9 cellular contexts compared by ENCODE assay signal in genomic region chrX:106484233-106484632, GRCh38.
DNase-seq lines count a peak whose midpoint lies in the region; ATAC-seq, FAIRE-seq and TF ChIP-seq lines count a peak whose summit lies in the region.
"Had no signal": no experiment of that assay in that cellular context is flagged by ENCODE, and none has a peak within 500 bp of the region (broad histone marks: within the 10 kb centered on the region; RNA-seq: fewer than 3 reads in every experiment).

No MANE protein-coding gene starts in this region.

- CTCF ChIA-PET in activated CD4-positive, alpha-beta memory T cell treated with anti-CD3 and anti-CD28 coated beads for 36 hours (lab: Charles Lee) = no interaction called here

- ATAC-seq in HG02970 (IDR thresholded peaks at IDR 0.05; ENCODE audit: low FRiP score, unreplicated experiment) = peak; percentile 97

- peak overlapping the region; percentile 23 for H3K4me3 Mint-ChIP-seq in activated CD4-positive, alpha-beta memory T cell treated with anti-CD3 and anti-CD28 coated beads for 36 hours

- POLR2A ChIA-PET in activated CD4-positive, alpha-beta memory T cell treated with anti-CD3 and anti-CD28 coated beads for 36 hours (lab: Charles Lee) = interaction anchor here (1.0 kb wide), 1 partner anchor 128 kb away, joined by 3 read pairs; the partner anchor contains the start of gene RADX

- no peak for FAIRE-seq in D721Med (lab: Jason Lieb, UNC)

- no peaks in the 10 kb centered on the region for H3K9me3 Mint-ChIP-seq in activated CD4-positive, alpha-beta memory T cell treated with anti-CD3 and anti-CD28 coated beads for 36 hours

- peak; percentile 11 for DNase-seq in stimulated activated CD4-positive, alpha-beta T cell treated with anti-CD3 and anti-CD28 coated beads, Interleukin-4, amount 100 ng/mL, for 24 hours
- DNase-seq in stimulated activated CD4-positive, alpha-beta T cell treated with anti-CD3 and anti-CD28 coated beads, Interleukin-4, amount 100 ng/mL, for 1 hour = no peak
- peak; percentile 25 for DNase-seq in activated CD4-positive, alpha-beta memory T cell treated with anti-CD3 and anti-CD28 coated beads for 36 hours
- DNase-seq in HuH-7.5 (ENCODE audit: low spot score) = no peak
- DNase-seq in NCI-H1417 treated with DMSO at 0.1 percent for 48 hours (lab: John Stamatoyannopoulos, UW) = no peak
- DNase-seq in D721Med (ENCODE audit: insufficient read length, low spot score) = no peak
- no peak for DNase-seq in COLO829 (ENCODE audit: low spot score)
- DNase-seq: NCI-H748 treated with DMSO at 0.1 percent for 48 hours had no signal

- H3K27ac Mint-ChIP-seq in activated CD4-positive, alpha-beta memory T cell treated with anti-CD3 and anti-CD28 coated beads for 36 hours = peak overlapping the region; percentile 60

- intact Hi-C loops in activated CD4-positive, alpha-beta memory T cell treated with anti-CD3 and anti-CD28 coated beads for 36 hours (cut with micrococcal nuclease) = loop anchor here (1.0 to 10.0 kb wide), 6 partner anchors 31 to 1231 kb away; partner anchors contain the start of genes PRPS1, RADX and RNF128

- H3K36me3 Mint-ChIP-seq in activated CD4-positive, alpha-beta memory T cell treated with anti-CD3 and anti-CD28 coated beads for 36 hours = no peaks in the 10 kb centered on the region

- peaks cover 27% of the 10 kb centered on the region for H3K4me1 Mint-ChIP-seq in activated CD4-positive, alpha-beta memory T cell treated with anti-CD3 and anti-CD28 coated beads for 36 hours (ENCODE audit: low read depth)

- no peaks in the 10 kb centered on the region for H3K27me3 Mint-ChIP-seq in activated CD4-positive, alpha-beta memory T cell treated with anti-CD3 and anti-CD28 coated beads for 36 hours

- TF ChIP-seq CTCF in D721Med (IDR thresholded peaks at IDR 0.05; ENCODE audit: insufficient read depth, missing control alignments) = no peak

Comparison
In these comparisons a context has a peak if more than half of its experiments do, and no peak if none do; other contexts are left out.
1. DNase-seq: peak in stimulated activated CD4-positive, alpha-beta T cell treated with anti-CD3 and anti-CD28 coated beads, Interleukin-4, amount 100 ng/mL, for 24 hours (single experiment) and activated CD4-positive, alpha-beta memory T cell treated with anti-CD3 and anti-CD28 coated beads for 36 hours (single experiment); none in stimulated activated CD4-positive, alpha-beta T cell treated with anti-CD3 and anti-CD28 coated beads, Interleukin-4, amount 100 ng/mL, for 1 hour (single experiment), HuH-7.5 (single experiment), NCI-H1417 treated with DMSO at 0.1 percent for 48 hours (single experiment), D721Med (single experiment) and COLO829 (single experiment).